7 cellular contexts compared by ENCODE assay signal in the genomic region with DNA sequence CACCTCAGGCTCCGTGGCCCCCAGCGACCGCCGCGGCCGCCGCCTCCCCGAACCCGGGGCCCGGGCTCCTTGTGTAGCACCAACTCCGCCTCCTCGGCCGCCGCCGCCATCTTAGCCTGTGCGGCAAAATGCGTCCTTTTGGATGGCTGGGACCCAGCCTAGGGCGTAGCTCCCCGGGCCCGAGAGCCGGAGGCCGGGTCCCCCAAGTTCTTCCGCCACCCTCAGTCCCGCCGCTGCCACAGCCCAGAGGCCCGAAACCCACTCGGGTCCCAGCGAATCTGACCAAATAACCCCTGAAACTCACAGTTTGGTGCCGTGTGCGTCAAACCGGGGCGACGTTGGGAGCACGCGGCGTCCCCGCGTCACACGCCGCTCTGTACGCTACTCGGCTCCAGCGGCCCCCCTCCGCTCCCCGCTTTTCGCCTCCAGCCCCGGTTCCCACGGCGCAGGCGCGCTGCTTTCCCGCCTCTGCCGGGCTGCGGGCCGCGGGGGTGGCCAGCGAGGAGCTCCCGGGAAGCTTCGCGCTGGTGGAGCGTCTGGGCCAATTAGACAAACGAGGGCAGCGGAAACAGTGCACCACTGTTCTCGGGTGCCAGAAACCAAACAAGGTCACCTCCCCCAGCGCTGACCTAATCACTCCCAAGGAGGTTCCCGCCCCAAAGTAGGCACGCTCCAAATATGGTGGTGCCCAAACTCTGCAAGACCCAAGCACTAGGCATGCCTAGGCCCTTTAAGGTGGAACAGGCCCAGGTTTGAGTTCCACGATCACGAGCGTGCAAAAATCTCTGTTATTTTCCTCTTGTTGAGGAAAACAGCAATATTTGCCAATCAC.
A peak's percentile ranks its signal among the peaks of the same experiment; 100 is the strongest.
DNase-seq lines count a peak whose midpoint lies in the region; ATAC-seq and TF ChIP-seq lines count a peak whose summit lies in the region.

TSS of gene ZNF644 (minus strand) at position 350 of the 832 bp plus-strand sequence. CDS start 39,682 bp downstream, outside the sequence.

- ATAC-seq in GM18517 (IDR thresholded peaks at IDR 0.05; ENCODE audit: unreplicated experiment) (peak; percentile 93), HG03025 (IDR thresholded peaks at IDR 0.05; ENCODE audit: low FRiP score, unreplicated experiment) (peak; percentile 78)

- H3K4me3 ChIP-seq in retinal pigment epithelial cell (ENCODE audit: low read length) = peak within 1 kb of the TSS; percentile 89

- no peak for TF ChIP-seq CTCF in retinal pigment epithelial cell (conservative IDR thresholded peaks at IDR 0.05; ENCODE audit: low read depth, low read length)

- peak; percentile 93 for DNase-seq in NCI-H2029 treated with DMSO at 0.1 percent for 48 hours (lab: John Stamatoyannopoulos, UW)
- peak; percentile 89 for DNase-seq in T1000 (lab: John Stamatoyannopoulos, UW)
- peak; percentile 95 for DNase-seq in astrocyte of the hippocampus (ENCODE audit: low read depth, low spot score)
- DNase-seq in hippocampal formation (lab: John Stamatoyannopoulos, UW) = peak; percentile 89 to 91
- peak; percentile 46 for DNase-seq in retinal pigment epithelial cell (ENCODE audit: low read depth)

Comparison
In these comparisons a context has a peak if more than half of its experiments do, and no peak if none do; other contexts are left out.
1. Peak in every context shown above with its lines: DNase-seq, ATAC-seq and H3K4me3 ChIP-seq.